Comparison of ENCODE assay signal across 23 cellular contexts in genomic region chr13:61138857-61139256, GRCh38.
"Had no signal": no experiment of that assay in that cellular context is flagged by ENCODE, and none has a peak within 500 bp of the region (broad histone marks: within the 10 kb centered on the region; RNA-seq: fewer than 3 reads in every experiment).

No MANE protein-coding gene starts in this region.

- DNase-seq: activated CD4-positive, alpha-beta memory T cell treated with anti-CD3 and anti-CD28 coated beads for 36 hours; activated CD4-positive, alpha-beta T cell treated with anti-CD3 and anti-CD28 coated beads for 36 hours; activated CD4-positive, alpha-beta T cell treated with anti-CD3 and anti-CD28 coated beads, Interleukin-2, amount 10 ng/mL, durations not matched to agents 24 days and 14 days; activated CD4-positive, CD25-positive, alpha-beta regulatory T cell; activated CD4-positive, CD25-positive, alpha-beta regulatory T cell treated with anti-CD3 and anti-CD28 coated beads, Interleukin-2, amount 50 U/mL, for 72 hours; activated CD8-positive, alpha-beta memory T cell treated with anti-CD3 and anti-CD28 coated beads, Interleukin-2, amount 10 ng/mL, durations not matched to agents 7 days and 5 days; activated CD8-positive, alpha-beta memory T cell treated with anti-CD3 and anti-CD28 coated beads, Interleukin-2, amount 50 U/mL, for 4 hours; activated CD8-positive, alpha-beta T cell treated with anti-CD3 and anti-CD28 coated beads, Interleukin-2, amount 10 ng/mL, durations not matched to agents 7 days and 5 days; activated effector memory CD4-positive, alpha-beta T cell treated with anti-CD3 and anti-CD28 coated beads, Interleukin-2, amount 50 U/mL, for 16 hours; activated naive CD4-positive, alpha-beta T cell treated with anti-CD3 and anti-CD28 coated beads for 36 hours; activated naive CD8-positive, alpha-beta T cell treated with anti-CD3 and anti-CD28 coated beads, Interleukin-2, amount 10 ng/mL, durations not matched to agents 7 days and 5 days; activated T-cell treated with anti-CD3 and anti-CD28 coated beads, Interleukin-2, amount 50 U/mL, for 1 hour; activated T-cell treated with anti-CD3 and anti-CD28 coated beads, Interleukin-2, amount 50 U/mL, for 48 hours; central memory CD4-positive, alpha-beta T cell; cerebellar nuclear complex; colonic mucosa; effector CD8-positive, alpha-beta T cell; esophagus squamous epithelium; foreskin melanocyte; heart right ventricle; T1000 had no signal

- ATAC-seq: activated CD4-positive, alpha-beta T cell treated with anti-CD3 and anti-CD28 coated beads for 36 hours; activated CD8-positive, alpha-beta memory T cell treated with anti-CD3 and anti-CD28 coated beads, Interleukin-2, amount 10 ng/mL, durations not matched to agents 7 days and 5 days; activated CD8-positive, alpha-beta T cell treated with anti-CD3 and anti-CD28 coated beads, Interleukin-2, amount 10 ng/mL, durations not matched to agents 7 days and 5 days; activated naive CD4-positive, alpha-beta T cell treated with anti-CD3 and anti-CD28 coated beads, Interleukin-2, amount 50 U/mL, for 72 hours; gastroesophageal sphincter; heart right ventricle had no signal
